ENCODE assay signal across 11 cellular contexts in the genomic region with DNA sequence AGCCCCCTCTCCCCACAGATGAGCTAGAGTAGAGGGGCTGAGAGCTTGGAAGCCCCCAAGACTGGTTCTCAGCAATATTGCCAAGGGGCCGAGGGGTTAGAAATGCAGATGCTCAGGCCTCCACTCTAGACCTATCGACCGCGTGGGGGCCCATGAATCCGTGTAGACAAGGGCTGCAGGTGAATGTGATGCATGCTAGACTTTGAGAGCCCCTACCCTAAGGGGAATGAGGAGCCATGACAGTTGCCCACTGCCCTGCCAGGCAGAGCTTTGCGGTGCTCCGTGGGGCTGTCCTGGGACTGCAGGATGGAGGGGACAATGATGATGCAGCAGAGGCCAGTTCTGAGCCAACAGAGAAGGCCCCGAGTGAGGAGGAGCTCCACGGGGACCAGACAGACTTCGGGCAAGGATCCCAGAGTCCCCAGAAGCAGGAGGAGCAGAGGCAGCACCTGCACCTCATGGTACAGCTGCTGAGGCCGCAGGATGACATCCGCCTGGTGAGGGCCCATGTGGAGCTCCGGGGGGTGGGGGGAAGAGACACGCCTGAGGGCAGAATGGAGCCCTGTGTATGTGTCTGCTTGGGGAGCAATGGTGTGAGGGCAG. TPM values are rescaled to one million over a fixed set of nuclear protein-coding genes. Genes with fewer than 3 reads are reported as not detected.
DNase-seq lines count a peak whose midpoint lies in the region; ATAC-seq, FAIRE-seq and TF ChIP-seq lines count a peak whose summit lies in the region.
"Had no signal": no experiment of that assay in that cellular context is flagged by ENCODE, and none has a peak within 500 bp of the region (broad histone marks: within the 10 kb centered on the region; RNA-seq: fewer than 3 reads in every experiment).

No MANE protein-coding gene starts in this region.

- DNase-seq in CD4-positive, CD25-positive, alpha-beta regulatory T cell = no peak
- DNase-seq in Peyer's patch (no peak), esophagus muscularis mucosa (ENCODE audit: extremely low spot score) (no peak), pancreas (peak in 3 of 6 donors; percentile 6 to 35 (median 19)), CD1c-positive myeloid dendritic cell (ENCODE audit: extremely low spot score) (no peak), amniotic stem cell (lab: John Stamatoyannopoulos, UW) (no peak), GM13976 (ENCODE audit: low spot score) (no peak)
- DNase-seq: SIG-M5 had no signal

- H3K9me3 ChIP-seq in CD4-positive, CD25-positive, alpha-beta regulatory T cell (ENCODE audit: control insufficient read depth in 2 of 2, low read length in 2 of 2) = no peaks in the 10 kb centered on the region
- H3K9me3 ChIP-seq in Peyer's patch (no peaks in the 10 kb centered on the region), esophagus muscularis mucosa (no peaks in the 10 kb centered on the region), pancreas (no peaks in the 10 kb centered on the region)

- no peak overlapping the region for H3K4me3 ChIP-seq in CD4-positive, CD25-positive, alpha-beta regulatory T cell (ENCODE audit: low read depth, low read length)
- H3K4me3 ChIP-seq in Peyer's patch (peak overlapping the region in 3 of 4 donors; percentile 83 to 91 (median 87)), esophagus muscularis mucosa (peak overlapping the region; percentile 79 to 97 (median 88)), pancreas (peak overlapping the region in 3 of 4 donors; percentile 87 to 97 (median 96))
- H3K4me3 ChIP-seq: GM12878 had no signal

- no peak for FAIRE-seq in pancreas (lab: Jason Lieb, UNC)
- FAIRE-seq: endometrium, GM12878 had no signal

- no peaks in the 10 kb centered on the region for H3K9me3 Mint-ChIP-seq in CD4-positive, CD25-positive, alpha-beta regulatory T cell

- intact Hi-C loops in esophagus muscularis mucosa (cut with DNase I) (no loop called here), pancreas (cut with DNase I) (no loop called here)

- ATAC-seq in CD4-positive, CD25-positive, alpha-beta regulatory T cell (ENCODE audit: low read depth in 2 of 2) = no peak
- ATAC-seq in pancreas = no peak
- ATAC-seq in GM19455 (IDR thresholded peaks at IDR 0.05; ENCODE audit: unreplicated experiment) = no peak
- ATAC-seq: GM12878 had no signal

- no peak for TF ChIP-seq CTCF in Peyer's patch (IDR thresholded peaks at IDR 0.05)
- no peak for TF ChIP-seq CTCF in esophagus muscularis mucosa (IDR thresholded peaks at IDR 0.05)
- TF ChIP-seq CTCF in pancreas (IDR thresholded peaks at IDR 0.05) = no peak
- TF ChIP-seq CTCF in GM13976 (IDR thresholded peaks at IDR 0.05; ENCODE audit: borderline replicate concordance, control extremely low read depth, extremely low read depth, insufficient read depth, missing control alignments) = no peak

- H3K4me1 ChIP-seq in CD4-positive, CD25-positive, alpha-beta regulatory T cell (ENCODE audit: control insufficient read depth, insufficient read depth, low read length, poor library complexity, severe bottlenecking) = peaks cover 23% of the 10 kb centered on the region
- H3K4me1 ChIP-seq in Peyer's patch = peaks cover 0 to 29% (median 4%) of the 10 kb centered on the region in 4 donors
- H3K4me1 ChIP-seq in esophagus muscularis mucosa = peaks cover 24 to 42% (median 39%) of the 10 kb centered on the region in 4 donors
- peaks cover 3 to 11% (median 10%) of the 10 kb centered on the region in 3 donors for H3K4me1 ChIP-seq in pancreas

- no peak overlapping the region for H3K27ac Mint-ChIP-seq in CD4-positive, CD25-positive, alpha-beta regulatory T cell

- in situ Hi-C loops in GM13976 (cut with MboI; ENCODE audit: low sequenced_read_pairs, unreplicated experiment) = no loop called here

- no peaks in the 10 kb centered on the region for H3K27me3 Mint-ChIP-seq in CD4-positive, CD25-positive, alpha-beta regulatory T cell

- peaks cover 0 to 31% (median 11%) of the 10 kb centered on the region in 4 donors for H3K4me1 Mint-ChIP-seq in CD4-positive, CD25-positive, alpha-beta regulatory T cell

- peaks cover 18% of the 10 kb centered on the region for H3K36me3 ChIP-seq in CD4-positive, CD25-positive, alpha-beta regulatory T cell (ENCODE audit: control insufficient read depth, insufficient read depth, low read length)
- peaks cover 0 to 53% (median 0%) of the 10 kb centered on the region in 3 donors for H3K36me3 ChIP-seq in Peyer's patch
- H3K36me3 ChIP-seq in esophagus muscularis mucosa = peaks cover 21 to 54% (median 46%) of the 10 kb centered on the region in 4 donors
- peaks cover 0 to 19% (median 0%) of the 10 kb centered on the region in 3 donors for H3K36me3 ChIP-seq in pancreas

- WGBS in esophagus muscularis mucosa = 86% methylated on average over 12 of the region's 14 CpGs
- 76 to 80% methylated on average over 14 of the region's 14 CpGs for WGBS in pancreas, 2 donors

- no peak for TF ChIP-seq POLR2A in Peyer's patch (IDR thresholded peaks at IDR 0.05)
- TF ChIP-seq POLR2A in esophagus muscularis mucosa (IDR thresholded peaks at IDR 0.05; ENCODE audit: low read depth) = no peak

- TF ChIP-seq EP300 in esophagus muscularis mucosa (IDR thresholded peaks at IDR 0.05) = no peak

- H3K27me3 ChIP-seq in CD4-positive, CD25-positive, alpha-beta regulatory T cell (ENCODE audit: control insufficient read depth, insufficient read depth, low read length) = no peaks in the 10 kb centered on the region
- H3K27me3 ChIP-seq in Peyer's patch (no peaks in the 10 kb centered on the region), esophagus muscularis mucosa (no peaks in the 10 kb centered on the region), pancreas (no peaks in the 10 kb centered on the region)

- H3K27ac ChIP-seq in CD4-positive, CD25-positive, alpha-beta regulatory T cell (ENCODE audit: insufficient read depth, low read length, poor library complexity, severe bottlenecking) = peak overlapping the region; percentile 61
- H3K27ac ChIP-seq in Peyer's patch (peak overlapping the region in 3 of 4 donors; percentile 83 to 90 (median 84)), esophagus muscularis mucosa (replicated peaks in 1 of 4) (peak overlapping the region; percentile 74 to 82 (median 76)), pancreas (no peak overlapping the region)

- peak overlapping the region; percentile 62 to 80 (median 71) for H3K4me3 Mint-ChIP-seq in CD4-positive, CD25-positive, alpha-beta regulatory T cell

- H3K36me3 Mint-ChIP-seq in CD4-positive, CD25-positive, alpha-beta regulatory T cell = peaks cover 3% of the 10 kb centered on the region

RNA-seq across cellular contexts. Expression of gene SSH3, which starts 1.3 kb away (rescaled TPM):
- total RNA-seq in CD4-positive, CD25-positive, alpha-beta regulatory T cell = 24.4 TPM
- 1 to 10 TPM; 2.3 to 7.1 (median 3.1) TPM for polyA plus RNA-seq in CD4-positive, CD25-positive, alpha-beta regulatory T cell
- total RNA-seq in Peyer's patch (100 to 1,000 TPM in 2 of 4 donors, 10 to 100 TPM in 2; 55.9 to 128 (median 99.9) TPM), esophagus muscularis mucosa (10 to 100 TPM; 28.2 to 51.5 (median 44.0) TPM), pancreas (10 to 100 TPM; 15.2 to 29.1 (median 21.2) TPM)
- 10 to 100 TPM; 29.0 to 29.2 TPM for polyA plus RNA-seq in pancreas

RNA-seq across cellular contexts. Expression of gene ANKRD13D, which starts 15.5 kb away (rescaled TPM):
- 158 TPM for total RNA-seq in CD4-positive, CD25-positive, alpha-beta regulatory T cell
- polyA plus RNA-seq in CD4-positive, CD25-positive, alpha-beta regulatory T cell = 10 to 100 TPM in 3 of 4 donors, 1 to 10 TPM in 1; 9.5 to 18.9 (median 12.6) TPM
- total RNA-seq in Peyer's patch (10 to 100 TPM; 25.4 to 97.4 (median 41.5) TPM), esophagus muscularis mucosa (10 to 100 TPM; 27.7 to 53.0 (median 39.5) TPM), pancreas (10 to 100 TPM in 5 of 6 donors, 1 to 10 TPM in 1; 9.8 to 31.3 (median 12.3) TPM)
- 10 to 100 TPM; 60.0 to 60.7 TPM for polyA plus RNA-seq in pancreas

RNA-seq across cellular contexts. Expression of gene GRK2, which starts 38.3 kb away (rescaled TPM):
- total RNA-seq in CD4-positive, CD25-positive, alpha-beta regulatory T cell = 295 TPM
- 10 to 100 TPM; 13.2 to 27.8 (median 19.3) TPM for polyA plus RNA-seq in CD4-positive, CD25-positive, alpha-beta regulatory T cell
- total RNA-seq in Peyer's patch (100 to 1,000 TPM; 103 to 276 (median 163) TPM), esophagus muscularis mucosa (10 to 100 TPM; 46.9 to 68.8 (median 59.5) TPM), pancreas (10 to 100 TPM; 19.1 to 31.9 (median 21.5) TPM)
- polyA plus RNA-seq in pancreas = 10 to 100 TPM; 52.8 to 60.6 TPM

RNA-seq across cellular contexts. Expression of gene POLD4, which starts 48.7 kb away (rescaled TPM):
- 60.6 TPM for total RNA-seq in CD4-positive, CD25-positive, alpha-beta regulatory T cell
- polyA plus RNA-seq in CD4-positive, CD25-positive, alpha-beta regulatory T cell = 100 to 1,000 TPM; 103 to 127 (median 118) TPM
- total RNA-seq in Peyer's patch (100 to 1,000 TPM in 3 of 4 donors, 10 to 100 TPM in 1; 74.3 to 329 (median 272) TPM), esophagus muscularis mucosa (100 to 1,000 TPM in 1 of 4 donors, 10 to 100 TPM in 3; 77.2 to 106 (median 83.1) TPM), pancreas (10 to 100 TPM; 35.0 to 50.8 (median 43.4) TPM)
- polyA plus RNA-seq in pancreas = 10 to 100 TPM; 80.6 to 99.3 TPM

Comparison
In these comparisons a context has a peak if more than half of its experiments do, and no peak if none do; other contexts are left out.
1. H3K27ac ChIP-seq: peak in CD4-positive, CD25-positive, alpha-beta regulatory T cell (single experiment), Peyer's patch (3 of 4) and esophagus muscularis mucosa (4 of 4); none in pancreas (0 of 4).